18 cellular contexts compared by ENCODE assay signal in genomic region chr21:45847870-45848269, GRCh38.
A peak's percentile ranks its signal among the peaks of the same experiment; 100 is the strongest.
DNase-seq lines count a peak whose midpoint lies in the region; ATAC-seq and TF ChIP-seq lines count a peak whose summit lies in the region.
"Had no signal": no experiment of that assay in that cellular context is flagged by ENCODE, and none has a peak within 500 bp of the region (broad histone marks: within the 10 kb centered on the region; RNA-seq: fewer than 3 reads in every experiment).

No MANE protein-coding gene starts in this region.

- intact Hi-C loops in vagina (cut with DNase I) = no loop called here

- no peak for TF ChIP-seq CTCF in WTC11 (IDR thresholded peaks at IDR 0.05)
- no peak for TF ChIP-seq CTCF in vagina (IDR thresholded peaks at IDR 0.05)

- peak; percentile 5 for DNase-seq in Daoy (ENCODE audit: low read depth)
- peak; percentile 57 for DNase-seq in HT1080 (ENCODE audit: low read depth)
- DNase-seq in WTC11 (ENCODE audit: low spot score) = no peak
- DNase-seq in left kidney (ENCODE audit: low read depth, low spot score) = peak; percentile 44
- DNase-seq in HCEC 1CT = no peak
- DNase-seq in vagina (ENCODE audit: extremely low spot score in 2 of 2) = no peak
- DNase-seq: activated CD4-positive, CD25-positive, alpha-beta regulatory T cell; activated CD8-positive, alpha-beta memory T cell treated with anti-CD3 and anti-CD28 coated beads for 24 hours; COR-L47; SIG-M5; stimulated activated CD4-positive, alpha-beta T cell treated with anti-CD3 and anti-CD28 coated beads, Interleukin-4, amount 100 ng/mL, for 4 hours; T-helper 17 cell had no signal

- 0 out of 2 replicates have a peak, but pooled peaks cover 7% of the 10 kb centered on the region for H3K4me1 Mint-ChIP-seq in WTC11

- no peaks in the 10 kb centered on the region for H3K9me3 ChIP-seq in vagina
- H3K9me3 ChIP-seq: adrenal gland had no signal

- no peaks in the 10 kb centered on the region for H3K36me3 Mint-ChIP-seq in WTC11
- H3K36me3 Mint-ChIP-seq: memory B cell; naive thymus-derived CD8-positive, alpha-beta T cell had no signal

- no peaks in the 10 kb centered on the region for H3K27me3 ChIP-seq in vagina
- H3K27me3 ChIP-seq: adrenal gland had no signal

- 0 out of 2 replicates have a peak overlapping the region, but pooled peaks have one; percentile 14 for H3K27ac Mint-ChIP-seq in WTC11
- H3K27ac Mint-ChIP-seq: memory B cell, T-helper 17 cell had no signal

- no peaks in the 10 kb centered on the region for H3K4me1 ChIP-seq in vagina
- H3K4me1 ChIP-seq: adrenal gland had no signal

- CTCF ChIA-PET in WTC11 (lab: Charles Lee) = interaction anchor here (1.1 to 1.2 kb wide), 2 partner anchors 10 to 75 kb away, joined by 4 read pairs; no protein-coding TSS in a partner anchor

- H3K27ac ChIP-seq in vagina = no peak overlapping the region
- H3K27ac ChIP-seq: adrenal gland, skin epidermis had no signal

- no peaks in the 10 kb centered on the region for H3K36me3 ChIP-seq in vagina
- H3K36me3 ChIP-seq: adrenal gland had no signal

- H3K4me3 Mint-ChIP-seq in WTC11 = no peak overlapping the region
- H3K4me3 Mint-ChIP-seq: memory B cell; naive thymus-derived CD8-positive, alpha-beta T cell; T-helper 17 cell had no signal

- POLR2A ChIA-PET in WTC11 (lab: Charles Lee) = no interaction called here

- TF ChIP-seq POLR2A in vagina (IDR thresholded peaks at IDR 0.05) = no peak

- ATAC-seq in WTC11 (no peak), GM18511 (IDR thresholded peaks at IDR 0.05; ENCODE audit: unreplicated experiment) (no peak), HG02588 (IDR thresholded peaks at IDR 0.05; ENCODE audit: unreplicated experiment) (no peak)
- ATAC-seq: naive thymus-derived CD8-positive, alpha-beta T cell; T-helper 17 cell had no signal

- no peak overlapping the region for H3K4me3 ChIP-seq in vagina
- H3K4me3 ChIP-seq: adrenal gland, skin epidermis had no signal

- no peaks in the 10 kb centered on the region for H3K9me3 Mint-ChIP-seq in WTC11
- H3K9me3 Mint-ChIP-seq: memory B cell; naive thymus-derived CD8-positive, alpha-beta T cell had no signal

- H3K27me3 Mint-ChIP-seq in WTC11 (ENCODE audit: low read depth) = no peaks in the 10 kb centered on the region; the same call in 1 of the 2 replicates

TF ChIP-seq in WTC11, 78 proteins besides CTCF, POLR2A, EP300 and RAD21:
- TF ChIP-seq NR1H2 (CRISPR knock-in tag; IDR thresholded peaks at IDR 0.05) = no peak
- TF ChIP-seq PRDM15 (CRISPR knock-in tag; IDR thresholded peaks at IDR 0.05) = no peak
- no peak for TF ChIP-seq RORB (CRISPR knock-in tag; IDR thresholded peaks at IDR 0.05)
- no peak for TF ChIP-seq USF1 (CRISPR knock-in tag; IDR thresholded peaks at IDR 0.05)
- no peak for TF ChIP-seq TEAD4 (CRISPR knock-in tag; IDR thresholded peaks at IDR 0.05)
- TF ChIP-seq JUN (CRISPR knock-in tag; IDR thresholded peaks at IDR 0.05) = no peak
- no peak for TF ChIP-seq FOXP4 (CRISPR knock-in tag; IDR thresholded peaks at IDR 0.05)
- TF ChIP-seq ZNF416 (CRISPR knock-in tag; IDR thresholded peaks at IDR 0.05) = no peak
- TF ChIP-seq E2F1 (CRISPR knock-in tag; IDR thresholded peaks at IDR 0.05) = no peak
TF ChIP-seq in WTC11: peak in this region for 0.

Comparison
In these comparisons a context has a peak if more than half of its experiments do, and no peak if none do; other contexts are left out.
1. DNase-seq: peak in Daoy (single experiment), HT1080 (single experiment) and left kidney (single experiment); none in WTC11 (single experiment), HCEC 1CT (single experiment) and vagina (0 of 2).